Comparison of ENCODE assay signal across 1 cellular context in the genomic region with DNA sequence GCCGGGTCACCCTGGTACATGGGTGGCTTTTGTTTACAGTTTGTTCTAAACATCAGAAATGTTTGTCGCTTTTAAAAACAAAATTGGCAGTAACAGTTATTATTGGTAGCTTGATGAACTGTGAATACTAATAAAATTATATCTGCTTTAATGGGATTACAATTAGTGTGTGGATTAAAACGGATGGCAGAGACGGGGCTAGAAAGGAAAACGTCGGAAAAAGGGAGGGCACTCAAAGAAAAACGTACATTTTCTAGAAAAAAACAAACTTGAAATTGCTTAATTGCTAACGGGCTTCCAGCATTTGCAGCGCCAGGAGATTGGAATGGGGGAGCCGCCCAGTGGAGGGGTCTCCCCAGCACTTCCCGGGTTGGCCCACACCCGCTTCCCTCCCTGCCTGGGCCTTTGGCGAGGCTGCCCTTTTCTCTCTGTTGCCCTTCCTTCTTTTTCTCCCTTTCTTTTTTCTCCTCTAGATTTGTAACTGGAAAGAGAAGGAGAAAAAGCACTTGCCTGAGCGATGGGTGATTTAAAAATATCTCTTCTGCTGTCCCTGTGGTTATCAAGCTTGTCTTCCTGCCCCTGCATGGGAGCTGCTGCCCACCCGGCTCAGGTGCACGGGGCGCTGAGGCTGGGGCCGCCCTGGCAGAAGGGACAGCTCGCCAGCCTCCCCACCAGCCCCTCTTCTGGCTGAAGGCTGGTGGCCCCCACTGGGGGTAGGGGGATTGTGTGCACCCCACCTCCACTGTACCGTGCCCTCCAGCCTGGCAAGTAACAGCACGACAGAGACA.
TF ChIP-seq lines count a peak whose summit lies in the region.

No MANE protein-coding gene starts in this region.

TF ChIP-seq in WTC11, 78 proteins besides CTCF, POLR2A, EP300 and RAD21 (continued from another document):
- TF ChIP-seq ATF6 (CRISPR knock-in tag; IDR thresholded peaks at IDR 0.05) = no peak
